Comparison of ENCODE assay signal across 18 cellular contexts in genomic region chr20:58069207-58069606, GRCh38.
"Had no signal": no experiment of that assay in that cellular context is flagged by ENCODE, and none has a peak within 500 bp of the region (broad histone marks: within the 10 kb centered on the region; RNA-seq: fewer than 3 reads in every experiment).

No MANE protein-coding gene starts in this region.

- DNase-seq: erythroblast; foreskin melanocyte; kidney; left cardiac atrium; left ventricle myocardium inferior; mesendoderm; naive B cell; posterior cingulate gyrus; small intestine; stimulated activated CD4-positive, alpha-beta T cell treated with anti-CD3 and anti-CD28 coated beads, Interleukin-2, amount 100 ng/mL, for 48 hours; stimulated activated naive CD8-positive, alpha-beta T cell treated with anti-CD3 and anti-CD28 coated beads, Interleukin-15, Interleukin-2, amounts not matched to agents 100 U/mL and 50 U/mL, for 24 hours; thyroid gland; uterus had no signal

- H3K36me3 Mint-ChIP-seq: naive B cell had no signal

- H3K4me3 Mint-ChIP-seq: dendritic cell treated with granulocyte-macrophage colony-stimulating factor and Interleukin-4, amounts not matched to agents 40 ng/mL and 50 ng/mL, for 4 days; nephron had no signal

- H3K9me3 Mint-ChIP-seq: dendritic cell treated with granulocyte-macrophage colony-stimulating factor and Interleukin-4, amounts not matched to agents 40 ng/mL and 50 ng/mL, for 4 days had no signal

- H3K36me3 ChIP-seq: left ventricle myocardium inferior, suprapubic skin, thyroid gland, upper lobe of left lung, uterus had no signal

- H3K27me3 ChIP-seq: hepatocyte, suprapubic skin, thyroid gland, upper lobe of left lung, uterus had no signal

- H3K4me3 ChIP-seq: hepatocyte, left ventricle myocardium inferior, suprapubic skin, thyroid gland, upper lobe of left lung, uterus had no signal

- ATAC-seq: left cardiac atrium; stimulated activated naive CD8-positive, alpha-beta T cell treated with anti-CD3 and anti-CD28 coated beads, Interleukin-15, Interleukin-2, amounts not matched to agents 100 U/mL and 50 U/mL, for 24 hours had no signal

- H3K4me1 ChIP-seq: suprapubic skin, thyroid gland, upper lobe of left lung, uterus had no signal

- H3K27ac Mint-ChIP-seq: dendritic cell treated with granulocyte-macrophage colony-stimulating factor and Interleukin-4, amounts not matched to agents 40 ng/mL and 50 ng/mL, for 4 days; naive B cell had no signal

- H3K27ac ChIP-seq: hepatocyte, left ventricle myocardium inferior, suprapubic skin, thyroid gland, upper lobe of left lung, uterus had no signal

- H3K9me3 ChIP-seq: left ventricle myocardium inferior, suprapubic skin, thyroid gland, upper lobe of left lung, uterus had no signal
